ENCODE assay signal across 8 cellular contexts in genomic region chr11:120952503-120953229, GRCh38.
DNase-seq lines count a peak whose midpoint lies in the region; ATAC-seq and TF ChIP-seq lines count a peak whose summit lies in the region.

No MANE protein-coding gene starts in this region.

- intact Hi-C loops in ascending aorta (cut with DNase I), result loop anchor here (1.0 kb wide), 1 partner anchor 441 kb away; the partner anchor contains the start of gene GRIK4
- intact Hi-C loops in right cardiac atrium (cut with DNase I), result loop anchor here (2.0 to 10.0 kb wide), 5 partner anchors 162 to 442 kb away; partner anchors contain the start of gene GRIK4 (in 3 of the 4)

- peak; percentile 90 for ATAC-seq in right cardiac atrium

- 17% methylated on average over 18 of the region's 18 CpGs for WGBS in right cardiac atrium

- H3K36me3 ChIP-seq in ascending aorta, result no peaks in the 10 kb centered on the region

- TF ChIP-seq CTCF in ascending aorta (IDR thresholded peaks at IDR 0.05) (peak; percentile 30 to 71 (median 51)), retinal pigment epithelial cell (conservative IDR thresholded peaks at IDR 0.05; ENCODE audit: low read depth, low read length) (peak; percentile 89)

- no peak overlapping the region for H3K4me3 ChIP-seq in ascending aorta
- H3K4me3 ChIP-seq in right cardiac atrium (ENCODE audit: low read length), result no peak overlapping the region
- H3K4me3 ChIP-seq in retinal pigment epithelial cell (ENCODE audit: low read length), result no peak overlapping the region

- no peaks in the 10 kb centered on the region for H3K27me3 ChIP-seq in ascending aorta
- no peaks in the 10 kb centered on the region for H3K27me3 ChIP-seq in right cardiac atrium (ENCODE audit: control insufficient read depth, insufficient read depth)

- H3K4me1 ChIP-seq in ascending aorta (no peaks in the 10 kb centered on the region), right cardiac atrium (ENCODE audit: control insufficient read depth, insufficient read depth, low read length) (peaks cover 3% of the 10 kb centered on the region)

- no peaks in the 10 kb centered on the region for H3K9me3 ChIP-seq in ascending aorta
- H3K9me3 ChIP-seq in right cardiac atrium (ENCODE audit: control insufficient read depth, low read length), result no peaks in the 10 kb centered on the region

- H3K27ac ChIP-seq in ascending aorta (no peak overlapping the region), right cardiac atrium (ENCODE audit: low read length) (no peak overlapping the region)

- DNase-seq in AG08395 (ENCODE audit: low spot score), result peak; percentile 88
- DNase-seq in GM19240 (ENCODE audit: insufficient read length, low spot score), result peak; percentile 56
- peak; percentile 28 for DNase-seq in NCI-H1436 treated with DMSO at 0.1 percent for 48 hours (lab: John Stamatoyannopoulos, UW)
- peak in 3 of 5 donors; percentile 12 to 43 (median 29) for DNase-seq in T-helper 1 cell
- DNase-seq in ascending aorta (ENCODE audit: low spot score in 2 of 2), result peak in 1 of 2 donors; percentile 65
- DNase-seq in right cardiac atrium, result peak; percentile 74 to 93 (median 89)
- DNase-seq in retinal pigment epithelial cell (ENCODE audit: low read depth), result no peak
- no peak for DNase-seq in NCI-H510A treated with DMSO at 0.1 percent for 48 hours (lab: John Stamatoyannopoulos, UW)

Comparison
In these comparisons a context has a peak if more than half of its experiments do, and no peak if none do; other contexts are left out.
1. DNase-seq: peak in AG08395 (single experiment), GM19240 (single experiment), NCI-H1436 treated with DMSO at 0.1 percent for 48 hours (single experiment), T-helper 1 cell (3 of 5) and right cardiac atrium (3 of 3); none in retinal pigment epithelial cell (single experiment) and NCI-H510A treated with DMSO at 0.1 percent for 48 hours (single experiment).